ENCODE assay signal across 24 cellular contexts in the genomic region with DNA sequence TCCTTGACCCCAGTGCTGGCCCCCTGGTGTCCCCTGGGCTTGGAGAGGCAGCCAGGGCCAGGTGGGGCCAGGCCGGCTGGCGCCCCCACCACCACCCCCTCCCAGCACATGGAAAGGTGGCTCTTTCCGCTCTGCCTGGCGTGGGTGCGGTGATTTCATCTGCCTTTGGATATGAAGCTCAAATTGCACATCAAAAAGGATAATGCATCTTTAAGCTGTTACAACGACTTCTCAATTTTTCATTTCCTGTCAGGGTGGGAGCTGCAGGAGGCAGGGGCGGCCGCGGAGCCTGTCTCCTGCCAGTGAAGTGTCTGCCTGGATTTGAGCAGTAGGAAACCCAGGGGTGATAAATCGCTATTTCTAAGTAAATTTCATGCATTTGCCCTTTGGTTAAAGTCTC.
DNase-seq lines count a peak whose midpoint lies in the region; ATAC-seq and TF ChIP-seq lines count a peak whose summit lies in the region.
"Had no signal": no experiment of that assay in that cellular context is flagged by ENCODE, and none has a peak within 500 bp of the region (broad histone marks: within the 10 kb centered on the region; RNA-seq: fewer than 3 reads in every experiment).

No MANE protein-coding gene starts in this region.

- H3K4me3 Mint-ChIP-seq in activated CD8-positive, alpha-beta memory T cell treated with anti-CD3 and anti-CD28 coated beads, Interleukin-2, amount 10 ng/mL, durations not matched to agents 7 days and 5 days, result no peak overlapping the region
- H3K4me3 Mint-ChIP-seq in activated T-cell treated with anti-CD3 and anti-CD28 coated beads, Interleukin-2, amount 50 U/mL, for 72 hours, result no peak overlapping the region
- H3K4me3 Mint-ChIP-seq: activated CD8-positive, alpha-beta T cell treated with anti-CD3 and anti-CD28 coated beads for 36 hours; CD14-positive monocyte; memory B cell; stimulated activated naive CD8-positive, alpha-beta T cell treated with anti-CD3 and anti-CD28 coated beads, Interleukin-15, amount 100 ng/mL, for 72 hours; T-helper 2 cell treated with Interferon-gamma antibody and Interleukin-4, amounts not matched to agents 5 μg/mL and 100 μg/mL, for 36 hours had no signal

- H3K4me1 Mint-ChIP-seq in activated CD8-positive, alpha-beta memory T cell treated with anti-CD3 and anti-CD28 coated beads, Interleukin-2, amount 10 ng/mL, durations not matched to agents 7 days and 5 days, result no peaks in the 10 kb centered on the region
- H3K4me1 Mint-ChIP-seq in activated T-cell treated with anti-CD3 and anti-CD28 coated beads, Interleukin-2, amount 50 U/mL, for 72 hours (ENCODE audit: low read depth), result no peaks in the 10 kb centered on the region
- H3K4me1 Mint-ChIP-seq: CD14-positive monocyte; memory B cell; stimulated activated naive CD8-positive, alpha-beta T cell treated with anti-CD3 and anti-CD28 coated beads, Interleukin-15, amount 100 ng/mL, for 72 hours had no signal

- H3K27ac ChIP-seq in upper lobe of right lung, result no peak overlapping the region
- H3K27ac ChIP-seq: skin epidermis, tibial artery had no signal

- no peak overlapping the region for H3K27ac Mint-ChIP-seq in activated CD8-positive, alpha-beta memory T cell treated with anti-CD3 and anti-CD28 coated beads, Interleukin-2, amount 10 ng/mL, durations not matched to agents 7 days and 5 days
- no peak overlapping the region for H3K27ac Mint-ChIP-seq in activated T-cell treated with anti-CD3 and anti-CD28 coated beads, Interleukin-2, amount 50 U/mL, for 72 hours
- H3K27ac Mint-ChIP-seq: activated CD8-positive, alpha-beta T cell treated with anti-CD3 and anti-CD28 coated beads for 36 hours; CD14-positive monocyte; memory B cell; stimulated activated naive CD8-positive, alpha-beta T cell treated with anti-CD3 and anti-CD28 coated beads, Interleukin-15, amount 100 ng/mL, for 72 hours; T-helper 2 cell treated with Interferon-gamma antibody and Interleukin-4, amounts not matched to agents 5 μg/mL and 100 μg/mL, for 36 hours had no signal

- H3K4me3 ChIP-seq in Loucy (ENCODE audit: low read length, poor library complexity, severe bottlenecking), result no peak overlapping the region
- H3K4me3 ChIP-seq in upper lobe of right lung, result no peak overlapping the region
- H3K4me3 ChIP-seq: skin epidermis, tibial artery had no signal

- no peaks in the 10 kb centered on the region for H3K4me1 ChIP-seq in Loucy (ENCODE audit: insufficient read depth, low read length, poor library complexity, severe bottlenecking)
- H3K4me1 ChIP-seq in upper lobe of right lung, result no peaks in the 10 kb centered on the region
- H3K4me1 ChIP-seq: tibial artery had no signal

- CTCF ChIA-PET in activated CD8-positive, alpha-beta memory T cell treated with anti-CD3 and anti-CD28 coated beads, Interleukin-2, amount 10 ng/mL, durations not matched to agents 7 days and 5 days (lab: Charles Lee), result no interaction called here

- H3K27me3 ChIP-seq in Loucy (ENCODE audit: insufficient read depth, low read length, poor library complexity, severe bottlenecking), result no peaks in the 10 kb centered on the region
- H3K27me3 ChIP-seq in upper lobe of right lung, result peaks cover 8% of the 10 kb centered on the region

- H3K9me3 Mint-ChIP-seq in activated CD8-positive, alpha-beta memory T cell treated with anti-CD3 and anti-CD28 coated beads, Interleukin-2, amount 10 ng/mL, durations not matched to agents 7 days and 5 days (ENCODE audit: low read depth), result no peaks in the 10 kb centered on the region
- H3K9me3 Mint-ChIP-seq in activated T-cell treated with anti-CD3 and anti-CD28 coated beads, Interleukin-2, amount 50 U/mL, for 72 hours, result no peaks in the 10 kb centered on the region
- H3K9me3 Mint-ChIP-seq: activated CD8-positive, alpha-beta T cell treated with anti-CD3 and anti-CD28 coated beads for 36 hours; CD14-positive monocyte; stimulated activated naive CD8-positive, alpha-beta T cell treated with anti-CD3 and anti-CD28 coated beads, Interleukin-15, amount 100 ng/mL, for 72 hours; T-helper 2 cell treated with Interferon-gamma antibody and Interleukin-4, amounts not matched to agents 5 μg/mL and 100 μg/mL, for 36 hours had no signal

- ATAC-seq in activated CD8-positive, alpha-beta memory T cell treated with anti-CD3 and anti-CD28 coated beads, Interleukin-2, amount 10 ng/mL, durations not matched to agents 7 days and 5 days, result no peak
- no peak for ATAC-seq in upper lobe of right lung
- ATAC-seq in activated T-cell treated with anti-CD3 and anti-CD28 coated beads, Interleukin-2, amount 50 U/mL, for 72 hours (replicated peaks in 1 of 2), result no peak
- ATAC-seq: activated CD8-positive, alpha-beta T cell treated with anti-CD3 and anti-CD28 coated beads for 36 hours; left lobe of liver; Panc1; stimulated activated naive CD8-positive, alpha-beta T cell treated with anti-CD3 and anti-CD28 coated beads, Interleukin-15, amount 100 ng/mL, for 72 hours had no signal

- H3K36me3 ChIP-seq in Loucy (ENCODE audit: insufficient read depth, low read length) (no peaks in the 10 kb centered on the region), upper lobe of right lung (no peaks in the 10 kb centered on the region)
- H3K36me3 ChIP-seq: tibial artery had no signal

- intact Hi-C loops in upper lobe of right lung (cut with DNase I), result no loop called here

- no peak overlapping the region for H3K9ac ChIP-seq in Loucy (ENCODE audit: low read depth, low read length, poor library complexity, severe bottlenecking)

- no peak overlapping the region for H3K4me2 ChIP-seq in Loucy (ENCODE audit: low read depth, low read length, poor library complexity, severe bottlenecking)

- H3K79me2 ChIP-seq in Loucy (ENCODE audit: insufficient read depth, low read length), result no peaks in the 10 kb centered on the region

- DNase-seq in activated CD8-positive, alpha-beta memory T cell treated with anti-CD3 and anti-CD28 coated beads for 24 hours, result peak; percentile 26
- DNase-seq in activated CD8-positive, alpha-beta memory T cell treated with anti-CD3 and anti-CD28 coated beads, Interleukin-2, amount 10 ng/mL, durations not matched to agents 7 days and 5 days, result no peak
- DNase-seq in mesenteric fat pad (ENCODE audit: low spot score) (peak; percentile 59), upper lobe of right lung (peak; percentile 40), occipital lobe (lab: John Stamatoyannopoulos, UW) (no peak)
- DNase-seq in activated T-cell treated with anti-CD3 and anti-CD28 coated beads, Interleukin-2, amount 50 U/mL, for 72 hours, result no peak
- DNase-seq: activated CD8-positive, alpha-beta T cell treated with anti-CD3 and anti-CD28 coated beads for 36 hours; activated naive CD4-positive, alpha-beta T cell; activated T-cell treated with anti-CD3 and anti-CD28 coated beads, Interleukin-2, amount 50 U/mL, for 1 hour; dermis blood vessel endothelial cell; DMS79; GDM1; hippocampal formation; NCI-H187 treated with DMSO at 0.1 percent for 48 hours; SHP77; tibial artery had no signal

- H2AFZ ChIP-seq in Loucy (ENCODE audit: low read length), result 0 out of 2 replicates have a peak overlapping the region, but pooled peaks have one; percentile 10

- H3K27me3 Mint-ChIP-seq in activated CD8-positive, alpha-beta memory T cell treated with anti-CD3 and anti-CD28 coated beads, Interleukin-2, amount 10 ng/mL, durations not matched to agents 7 days and 5 days, result peaks cover 4% of the 10 kb centered on the region
- peaks cover 34% of the 10 kb centered on the region for H3K27me3 Mint-ChIP-seq in activated T-cell treated with anti-CD3 and anti-CD28 coated beads, Interleukin-2, amount 50 U/mL, for 72 hours (ENCODE audit: low read depth)

- no peaks in the 10 kb centered on the region for H3K36me3 Mint-ChIP-seq in activated CD8-positive, alpha-beta memory T cell treated with anti-CD3 and anti-CD28 coated beads, Interleukin-2, amount 10 ng/mL, durations not matched to agents 7 days and 5 days
- H3K36me3 Mint-ChIP-seq in activated T-cell treated with anti-CD3 and anti-CD28 coated beads, Interleukin-2, amount 50 U/mL, for 72 hours (ENCODE audit: insufficient read depth in 2 of 2), result no peaks in the 10 kb centered on the region
- H3K36me3 Mint-ChIP-seq: CD14-positive monocyte, memory B cell had no signal

- no peaks in the 10 kb centered on the region for H3F3A ChIP-seq in Loucy (ENCODE audit: low read depth)

- H3K9me2 ChIP-seq in Loucy (replicated peaks; ENCODE audit: low read depth, low read length), result no peaks in the 10 kb centered on the region

- H3K9me3 ChIP-seq in Loucy (ENCODE audit: insufficient read depth, low read depth, low read length), result no peaks in the 10 kb centered on the region
- H3K9me3 ChIP-seq in upper lobe of right lung, result no peaks in the 10 kb centered on the region
- H3K9me3 ChIP-seq: tibial artery had no signal

- no peaks in the 10 kb centered on the region for H4K20me1 ChIP-seq in Loucy (ENCODE audit: insufficient read depth, low read length, poor library complexity, severe bottlenecking)

- TF ChIP-seq CTCF in Loucy (conservative IDR thresholded peaks at IDR 0.05; ENCODE audit: low read length) (no peak), upper lobe of right lung (IDR thresholded peaks at IDR 0.05) (no peak)

Comparison
In these comparisons a context has a peak if more than half of its experiments do, and no peak if none do; other contexts are left out.
1. DNase-seq: peak in activated CD8-positive, alpha-beta memory T cell treated with anti-CD3 and anti-CD28 coated beads for 24 hours (single experiment), mesenteric fat pad (single experiment) and upper lobe of right lung (single experiment); none in activated CD8-positive, alpha-beta memory T cell treated with anti-CD3 and anti-CD28 coated beads, Interleukin-2, amount 10 ng/mL, durations not matched to agents 7 days and 5 days (single experiment), occipital lobe (single experiment) and activated T-cell treated with anti-CD3 and anti-CD28 coated beads, Interleukin-2, amount 50 U/mL, for 72 hours (0 of 2).